9 cellular contexts compared by ENCODE assay signal in genomic region chr1:198936371-198937083, GRCh38.
A peak's percentile ranks its signal among the peaks of the same experiment; 100 is the strongest.
DNase-seq lines count a peak whose midpoint lies in the region; ATAC-seq and TF ChIP-seq lines count a peak whose summit lies in the region.
"Had no signal": no experiment of that assay in that cellular context is flagged by ENCODE, and none has a peak within 500 bp of the region (broad histone marks: within the 10 kb centered on the region; RNA-seq: fewer than 3 reads in every experiment).

No MANE protein-coding gene starts in this region.

- no peaks in the 10 kb centered on the region for H3K27me3 Mint-ChIP-seq in MCF 10A (ENCODE audit: insufficient read depth, unreplicated experiment)

- H3K4me3 ChIP-seq in right lobe of liver (peak overlapping the region; percentile 30 to 51 (median 42)), thyroid gland (replicated peaks in 1 of 3) (peak overlapping the region in 2 of 3 donors; percentile 15 to 39)

- no peak overlapping the region for H3K27ac Mint-ChIP-seq in MCF 10A (ENCODE audit: low read depth, unreplicated experiment)

- H3K4me1 Mint-ChIP-seq in MCF 10A (ENCODE audit: insufficient read depth, unreplicated experiment), result peaks cover 6% of the 10 kb centered on the region

- ATAC-seq in right lobe of liver, result peak in 3 of 4 donors; percentile 19 to 47 (median 31)
- ATAC-seq in HG03095 (IDR thresholded peaks at IDR 0.05; ENCODE audit: unreplicated experiment), result no peak

- H3K27ac ChIP-seq in right lobe of liver (peak overlapping the region; percentile 12 to 64 (median 23)), thyroid gland (peak overlapping the region; percentile 48 to 74 (median 63))
- H3K27ac ChIP-seq: C4-2B had no signal

- H3K36me3 ChIP-seq in right lobe of liver, result no peaks in the 10 kb centered on the region
- H3K36me3 ChIP-seq in thyroid gland, result no peaks in the 10 kb centered on the region

- H3K4me1 ChIP-seq in right lobe of liver (no peaks in the 10 kb centered on the region), thyroid gland (peaks cover 9% of the 10 kb centered on the region in 2 donors)

- TSS peak; percentile 65 for BruUV-seq in MCF 10A (replicated peaks; lab: Mats Ljungman, UMichigan)

- 27% methylated on average over 6 of the region's 6 CpGs for WGBS in right lobe of liver (ENCODE audit: insufficient coverage, low coverage, low lambda C conversion rate, missing lambda C conversion rate)
- 2 to 5% methylated on average over 6 of the region's 6 CpGs for WGBS in thyroid gland, 2 donors

- TF ChIP-seq POLR2A in right lobe of liver (IDR thresholded peaks at IDR 0.05) (no peak), thyroid gland (IDR thresholded peaks at IDR 0.05) (no peak)

- POLR2A ChIA-PET in MCF 10A (lab: Yijun Ruan, JAX), result interaction anchor here (0.5 to 6.8 kb wide), 51 partner anchors 9 to 1905 kb away, joined by 3 to 502 read pairs (median 5); partner anchors contain the start of gene C1orf53

- intact Hi-C loops in MCF 10A (cut with micrococcal nuclease) (loop anchor here (1.0 to 5.0 kb wide), 6 partner anchors 89 to 616 kb away; no protein-coding TSS in a partner anchor), right lobe of liver (cut with DNase I) (no loop called here), thyroid gland (cut with DNase I) (no loop called here)

- H3K36me3 Mint-ChIP-seq in MCF 10A (ENCODE audit: insufficient read depth, unreplicated experiment), result no peaks in the 10 kb centered on the region

- DNase-seq in NCI-H146 (lab: John Stamatoyannopoulos, UW) (peak; percentile 4), NCI-H146 treated with DMSO at 0.1 percent for 48 hours (lab: John Stamatoyannopoulos, UW; ENCODE audit: unreplicated experiment) (no peak), NCI-H1105 treated with DMSO at 0.1 percent for 48 hours (lab: John Stamatoyannopoulos, UW) (peak; percentile 55), MCF 10A (ENCODE audit: unreplicated experiment) (peak; percentile 59), right lobe of liver (no peak), thyroid gland (no peak), cerebellum (ENCODE audit: low spot score) (no peak)

- peaks cover 4% of the 10 kb centered on the region for H3K9me3 Mint-ChIP-seq in MCF 10A (ENCODE audit: unreplicated experiment)

- TF ChIP-seq CTCF in MCF 10A (IDR thresholded peaks at IDR 0.05; ENCODE audit: unreplicated experiment) (no peak), right lobe of liver (IDR thresholded peaks at IDR 0.05) (no peak), thyroid gland (IDR thresholded peaks at IDR 0.05) (no peak)

- CTCF ChIA-PET in MCF 10A (lab: Yijun Ruan, JAX), result interaction anchor here (0.6 to 6.3 kb wide), 24 partner anchors 13 to 748 kb away, joined by 3 to 65 read pairs (median 4); no protein-coding TSS in a partner anchor

- no peak overlapping the region for H3K4me3 Mint-ChIP-seq in MCF 10A (ENCODE audit: unreplicated experiment)

- H3K9me3 ChIP-seq in right lobe of liver (no peaks in the 10 kb centered on the region), thyroid gland (no peaks in the 10 kb centered on the region)

- H3K27me3 ChIP-seq in right lobe of liver (no peaks in the 10 kb centered on the region), thyroid gland (no peaks in the 10 kb centered on the region)

Comparison
In these comparisons a context has a peak if more than half of its experiments do, and no peak if none do; other contexts are left out.
1. DNase-seq: peak in NCI-H146 (single experiment), NCI-H1105 treated with DMSO at 0.1 percent for 48 hours (single experiment) and MCF 10A (single experiment); none in NCI-H146 treated with DMSO at 0.1 percent for 48 hours (single experiment), right lobe of liver (0 of 3), thyroid gland (0 of 2) and cerebellum (single experiment).